In genomic region chr12:22658214-22658613, GRCh38 we compare ENCODE assay signal across 12 cellular contexts. TPM values are rescaled to one million over a fixed set of nuclear protein-coding genes. Genes with fewer than 3 reads are reported as not detected.
DNase-seq lines count a peak whose midpoint lies in the region; ATAC-seq and TF ChIP-seq lines count a peak whose summit lies in the region.
"Had no signal": no experiment of that assay in that cellular context is flagged by ENCODE, and none has a peak within 500 bp of the region (broad histone marks: within the 10 kb centered on the region; RNA-seq: fewer than 3 reads in every experiment).

No MANE protein-coding gene starts in this region.

- no peaks in the 10 kb centered on the region for H3K9me3 Mint-ChIP-seq in natural killer cell treated with Interleukin-12 subunit alpha and Interleukin-12 subunit beta and Interleukin-15 and Interleukin-18, amount 100 ng/mL, for 72 hours
- no peaks in the 10 kb centered on the region for H3K9me3 Mint-ChIP-seq in natural killer cell
- no peaks in the 10 kb centered on the region for H3K9me3 Mint-ChIP-seq in type B pancreatic cell
- H3K9me3 Mint-ChIP-seq: dendritic cell treated with granulocyte-macrophage colony-stimulating factor and Interleukin-4, amounts not matched to agents 40 ng/mL and 50 ng/mL, for 4 days; immature natural killer cell had no signal

- intact Hi-C loops in natural killer cell (cut with micrococcal nuclease) = no loop called here

- H3K27ac ChIP-seq in RWPE2 (ENCODE audit: poor library complexity, severe bottlenecking) = peak overlapping the region; percentile 26
- H3K27ac ChIP-seq: pancreas had no signal

- ATAC-seq in natural killer cell treated with Interleukin-12 subunit alpha and Interleukin-12 subunit beta and Interleukin-15 and Interleukin-18, amount 100 ng/mL, for 72 hours = peak; percentile 75 to 91
- ATAC-seq in natural killer cell (no peak), RWPE2 (ENCODE audit: low read depth) (peak; percentile 96), HG02981 (IDR thresholded peaks at IDR 0.05; ENCODE audit: unreplicated experiment) (no peak)
- ATAC-seq: pancreas had no signal

- peak overlapping the region; percentile 38 to 74 for H3K27ac Mint-ChIP-seq in natural killer cell treated with Interleukin-12 subunit alpha and Interleukin-12 subunit beta and Interleukin-15 and Interleukin-18, amount 100 ng/mL, for 72 hours
- H3K27ac Mint-ChIP-seq in natural killer cell (peak overlapping the region in 1 of 2 donors; percentile 41), type B pancreatic cell (peak overlapping the region; percentile 12)
- H3K27ac Mint-ChIP-seq: dendritic cell treated with granulocyte-macrophage colony-stimulating factor and Interleukin-4, amounts not matched to agents 40 ng/mL and 50 ng/mL, for 4 days had no signal

- H3K27me3 Mint-ChIP-seq in natural killer cell treated with Interleukin-12 subunit alpha and Interleukin-12 subunit beta and Interleukin-15 and Interleukin-18, amount 100 ng/mL, for 72 hours = no peaks in the 10 kb centered on the region
- no peaks in the 10 kb centered on the region for H3K27me3 Mint-ChIP-seq in natural killer cell (ENCODE audit: low read depth in 2 of 2)
- H3K27me3 Mint-ChIP-seq in type B pancreatic cell = no peaks in the 10 kb centered on the region
- H3K27me3 Mint-ChIP-seq: dendritic cell treated with granulocyte-macrophage colony-stimulating factor and Interleukin-4, amounts not matched to agents 40 ng/mL and 50 ng/mL, for 4 days had no signal

- peaks cover 20 to 24% of the 10 kb centered on the region in 2 donors for H3K4me1 Mint-ChIP-seq in natural killer cell treated with Interleukin-12 subunit alpha and Interleukin-12 subunit beta and Interleukin-15 and Interleukin-18, amount 100 ng/mL, for 72 hours (ENCODE audit: low read depth in 2 of 2)
- H3K4me1 Mint-ChIP-seq in natural killer cell = peaks cover 24 to 26% of the 10 kb centered on the region in 2 donors
- H3K4me1 Mint-ChIP-seq in type B pancreatic cell (ENCODE audit: unreplicated experiment) = no peaks in the 10 kb centered on the region

- no peaks in the 10 kb centered on the region for H3K9me3 ChIP-seq in RWPE2 (ENCODE audit: severe bottlenecking)
- H3K9me3 ChIP-seq: pancreas had no signal

- TF ChIP-seq CTCF in natural killer cell (IDR thresholded peaks at IDR 0.05) = no peak
- no peak for TF ChIP-seq CTCF in RWPE2 (IDR thresholded peaks at IDR 0.05; ENCODE audit: poor library complexity, severe bottlenecking)
- no peak for TF ChIP-seq CTCF in fibroblast of mammary gland (conservative IDR thresholded peaks at IDR 0.05; ENCODE audit: control insufficient read depth, insufficient read depth, low read depth, low read length)
- no peak for TF ChIP-seq CTCF in type B pancreatic cell (conservative IDR thresholded peaks at IDR 0.05)
- no peak for TF ChIP-seq CTCF in GM13977 (IDR thresholded peaks at IDR 0.05; ENCODE audit: extremely low read depth, insufficient read depth, missing control alignments)

- no peaks in the 10 kb centered on the region for H3K36me3 ChIP-seq in RWPE2 (ENCODE audit: low read depth)
- H3K36me3 ChIP-seq: pancreas had no signal

- H3K4me1 ChIP-seq in RWPE2 (ENCODE audit: insufficient read depth, poor library complexity, severe bottlenecking) = peaks cover 5% of the 10 kb centered on the region
- H3K4me1 ChIP-seq: pancreas had no signal

- H3K4me3 ChIP-seq in RWPE2 (ENCODE audit: severe bottlenecking) = no peak overlapping the region
- H3K4me3 ChIP-seq in fibroblast of mammary gland (ENCODE audit: control insufficient read depth, low read depth, low read length) = no peak overlapping the region
- H3K4me3 ChIP-seq: pancreas had no signal

- no peaks in the 10 kb centered on the region for H3K27me3 ChIP-seq in RWPE2 (ENCODE audit: insufficient read depth, poor library complexity, severe bottlenecking)
- H3K27me3 ChIP-seq: pancreas had no signal

- DNase-seq in natural killer cell treated with Interleukin-12 subunit alpha and Interleukin-12 subunit beta and Interleukin-15 and Interleukin-18, amount 100 ng/mL, for 72 hours (ENCODE audit: low spot score) = no peak
- DNase-seq in natural killer cell (no peak), RWPE2 (ENCODE audit: low spot score) (no peak), fibroblast of mammary gland (ENCODE audit: low read depth) (peak; percentile 95), type B pancreatic cell (ENCODE audit: extremely low spot score, unreplicated experiment) (no peak), DMS153 treated with DMSO at 0.1 percent for 48 hours (lab: John Stamatoyannopoulos, UW; ENCODE audit: unreplicated experiment) (no peak), GM13977 (ENCODE audit: low spot score) (no peak)
- DNase-seq: COR-L47, immature natural killer cell, pancreas had no signal

- no peak overlapping the region for H3K4me3 Mint-ChIP-seq in natural killer cell treated with Interleukin-12 subunit alpha and Interleukin-12 subunit beta and Interleukin-15 and Interleukin-18, amount 100 ng/mL, for 72 hours
- H3K4me3 Mint-ChIP-seq in natural killer cell (no peak overlapping the region), type B pancreatic cell (no peak overlapping the region)
- H3K4me3 Mint-ChIP-seq: dendritic cell treated with granulocyte-macrophage colony-stimulating factor and Interleukin-4, amounts not matched to agents 40 ng/mL and 50 ng/mL, for 4 days; immature natural killer cell had no signal

- in situ Hi-C loops in GM13977 (cut with MboI; ENCODE audit: low pct_unique_long_range_greater_than_20kb, low sequenced_read_pairs, unreplicated experiment) = no loop called here

- H3K36me3 Mint-ChIP-seq in natural killer cell treated with Interleukin-12 subunit alpha and Interleukin-12 subunit beta and Interleukin-15 and Interleukin-18, amount 100 ng/mL, for 72 hours = peaks cover 12% of the 10 kb centered on the region
- H3K36me3 Mint-ChIP-seq in natural killer cell (peaks cover 8% of the 10 kb centered on the region), type B pancreatic cell (peaks cover 39% of the 10 kb centered on the region)

RNA-seq across cellular contexts. Expression of gene ETNK1, which starts 33.2 kb away (rescaled TPM):
- 100 to 1,000 TPM in 1 of 2 donors, 10 to 100 TPM in 1; 96.3 to 101 TPM for total RNA-seq in natural killer cell treated with Interleukin-12 subunit alpha and Interleukin-12 subunit beta and Interleukin-15 and Interleukin-18, amount 100 ng/mL, for 72 hours
- 100 to 1,000 TPM in 1 of 3 donors, 10 to 100 TPM in 2; 77.6 to 101 (median 85.2) TPM for total RNA-seq in natural killer cell
- 93.1 and 217 TPM in 2 replicates for total RNA-seq in type B pancreatic cell (ENCODE audit: low replicate concordance)

Comparison
In these comparisons a context has a peak if more than half of its experiments do, and no peak if none do; other contexts are left out.
1. ATAC-seq: peak in natural killer cell treated with Interleukin-12 subunit alpha and Interleukin-12 subunit beta and Interleukin-15 and Interleukin-18, amount 100 ng/mL, for 72 hours (2 of 2) and RWPE2 (single experiment); none in natural killer cell (0 of 3) and HG02981 (single experiment).